In the genomic region with DNA sequence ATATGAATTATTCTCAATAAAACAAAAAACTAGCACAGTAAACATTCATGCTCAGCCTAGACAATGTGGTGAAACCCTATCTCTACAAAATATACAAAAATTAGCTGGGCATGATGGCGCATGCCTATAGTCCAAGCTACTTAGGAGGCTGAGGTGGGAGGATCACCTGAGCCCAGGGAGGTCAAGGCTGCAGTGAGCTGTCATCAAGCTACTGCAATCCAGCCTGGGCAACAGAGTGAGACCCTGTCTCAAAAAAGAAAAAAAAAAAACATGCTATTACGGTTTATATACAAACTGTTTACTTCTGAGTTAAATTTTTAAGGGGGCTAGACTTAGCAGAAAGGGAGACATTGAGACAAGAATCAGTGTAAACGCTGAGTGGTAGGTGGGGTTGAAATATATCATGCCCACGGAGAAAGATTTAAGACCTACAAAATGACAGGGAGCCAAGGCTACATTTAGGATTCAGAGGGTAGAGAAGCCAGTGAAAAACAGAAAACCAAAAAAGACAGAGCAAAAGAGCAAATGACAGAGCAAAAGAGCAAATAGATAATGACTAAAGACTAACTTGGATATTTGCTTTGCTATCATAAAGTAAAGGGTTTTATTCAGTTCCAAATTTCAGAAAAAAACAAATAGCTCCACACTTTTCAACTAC, we compare ENCODE assay signal across 14 cellular contexts. TPM values are rescaled to one million over a fixed set of nuclear protein-coding genes. Genes with fewer than 3 reads are reported as not detected.
DNase-seq lines count a peak whose midpoint lies in the region; ATAC-seq and TF ChIP-seq lines count a peak whose summit lies in the region.
"Had no signal": no experiment of that assay in that cellular context is flagged by ENCODE, and none has a peak within 500 bp of the region (broad histone marks: within the 10 kb centered on the region; RNA-seq: fewer than 3 reads in every experiment).

No MANE protein-coding gene starts in this region.

- TF ChIP-seq POLR2A in right lobe of liver (IDR thresholded peaks at IDR 0.05) (no peak), thyroid gland (IDR thresholded peaks at IDR 0.05) (no peak)

- 62% methylated on average over 4 of the region's 4 CpGs for WGBS in right lobe of liver (ENCODE audit: insufficient coverage, low coverage, low lambda C conversion rate, missing lambda C conversion rate)
- WGBS in thyroid gland, 2 donors = 94 to 97% methylated on average over 4 of the region's 4 CpGs

- intact Hi-C loops in right lobe of liver (cut with DNase I) (no loop called here), thyroid gland (cut with DNase I) (no loop called here)

- H3K4me1 ChIP-seq in right lobe of liver (peaks cover 0 to 37% (median 5%) of the 10 kb centered on the region in 4 donors), thyroid gland (peaks cover 12 to 23% of the 10 kb centered on the region in 2 donors)

- peaks cover 23% of the 10 kb centered on the region for H3K36me3 Mint-ChIP-seq in activated T-cell treated with anti-CD3 and anti-CD28 coated beads, Interleukin-2, amount 50 U/mL, for 4 hours (ENCODE audit: insufficient read depth)

- no peaks in the 10 kb centered on the region for H3K27me3 ChIP-seq in right lobe of liver
- H3K27me3 ChIP-seq in thyroid gland = no peaks in the 10 kb centered on the region

- POLR2A ChIA-PET in GM10248 (lab: Yijun Ruan, JAX) = no interaction called here

- H3K9me3 ChIP-seq in right lobe of liver (no peaks in the 10 kb centered on the region), thyroid gland (no peaks in the 10 kb centered on the region)

- peak overlapping the region in 1 of 3 donors; percentile 37 for H3K27ac ChIP-seq in right lobe of liver
- H3K27ac ChIP-seq in thyroid gland = no peak overlapping the region
- H3K27ac ChIP-seq: coronary artery had no signal

- peak overlapping the region; percentile 0 for H3K4me3 Mint-ChIP-seq in activated T-cell treated with anti-CD3 and anti-CD28 coated beads, Interleukin-2, amount 50 U/mL, for 4 hours
- H3K4me3 Mint-ChIP-seq: activated naive CD4-positive, alpha-beta T cell treated with anti-CD3 and anti-CD28 coated beads, Interleukin-2, amount 50 U/mL, for 24 hours; stimulated activated naive B cell treated with anti-CD40 and anti-IgM and Interleukin-4, amounts not matched to agents 10 μg/mL and 1 μg/mL and 100 μg/mL, for 72 hours had no signal

- H3K9me3 Mint-ChIP-seq in activated T-cell treated with anti-CD3 and anti-CD28 coated beads, Interleukin-2, amount 50 U/mL, for 4 hours = no peaks in the 10 kb centered on the region
- H3K9me3 Mint-ChIP-seq: activated naive CD4-positive, alpha-beta T cell treated with anti-CD3 and anti-CD28 coated beads, Interleukin-2, amount 50 U/mL, for 24 hours had no signal

- no peaks in the 10 kb centered on the region for H3K27me3 Mint-ChIP-seq in activated T-cell treated with anti-CD3 and anti-CD28 coated beads, Interleukin-2, amount 50 U/mL, for 4 hours (ENCODE audit: low read depth)
- H3K27me3 Mint-ChIP-seq: activated naive CD4-positive, alpha-beta T cell treated with anti-CD3 and anti-CD28 coated beads, Interleukin-2, amount 50 U/mL, for 24 hours; stimulated activated naive B cell treated with anti-CD40 and anti-IgM and Interleukin-4, amounts not matched to agents 10 μg/mL and 1 μg/mL and 100 μg/mL, for 72 hours had no signal

- CTCF ChIA-PET in GM10248 (lab: Yijun Ruan, JAX) = interaction anchor here (1.3 kb wide), 1 partner anchor 15 kb away, joined by 3 read pairs; no protein-coding TSS in a partner anchor

- no peak for ATAC-seq in activated T-cell treated with anti-CD3 and anti-CD28 coated beads, Interleukin-2, amount 50 U/mL, for 4 hours
- ATAC-seq in GM21723 (IDR thresholded peaks at IDR 0.05; ENCODE audit: unreplicated experiment) (peak; percentile 28), HG03196 (IDR thresholded peaks at IDR 0.05; ENCODE audit: unreplicated experiment) (peak; percentile 7), right lobe of liver (peak; percentile 55 to 65 (median 60))

- H3K36me3 ChIP-seq in right lobe of liver (no peaks in the 10 kb centered on the region), thyroid gland (no peaks in the 10 kb centered on the region)

- no peak for TF ChIP-seq CTCF in right lobe of liver (IDR thresholded peaks at IDR 0.05)
- no peak for TF ChIP-seq CTCF in thyroid gland (IDR thresholded peaks at IDR 0.05)
- TF ChIP-seq CTCF in GM10248 (IDR thresholded peaks at IDR 0.05; ENCODE audit: control extremely low read depth, extremely low read depth, low read depth, missing control alignments) = no peak

- no peak overlapping the region for H3K4me3 ChIP-seq in right lobe of liver
- no peak overlapping the region for H3K4me3 ChIP-seq in thyroid gland (replicated peaks in 1 of 3)
- H3K4me3 ChIP-seq: coronary artery had no signal

- DNase-seq in activated T-cell treated with anti-CD3 and anti-CD28 coated beads, Interleukin-2, amount 50 U/mL, for 4 hours = no peak
- DNase-seq in activated T-cell treated with anti-CD3 and anti-CD28 coated beads, Interleukin-2, amount 50 U/mL, for 1 hour = no peak
- DNase-seq in right lobe of liver (no peak), OCI-M2 (lab: John Stamatoyannopoulos, UW; ENCODE audit: unreplicated experiment) (no peak), thyroid gland (no peak), GM10248 (ENCODE audit: extremely low spot score) (no peak)
- DNase-seq: DMS79 treated with DMSO at 0.1 percent for 48 hours; foreskin melanocyte; NCI-H446 treated with DMSO at 0.1 percent for 48 hours; stimulated activated naive B cell treated with anti-CD40 and anti-IgM and Interleukin-4, amounts not matched to agents 10 μg/mL and 1 μg/mL and 100 μg/mL, for 72 hours had no signal

- peaks cover 55% of the 10 kb centered on the region for H3K4me1 Mint-ChIP-seq in activated T-cell treated with anti-CD3 and anti-CD28 coated beads, Interleukin-2, amount 50 U/mL, for 4 hours (ENCODE audit: low read depth)

RNA-seq across cellular contexts. Expression of gene TTC32, which starts 7.5 kb away (rescaled TPM):
- 1 to 10 TPM; 9.2 to 9.3 (median 9.3) TPM for total RNA-seq in activated T-cell treated with anti-CD3 and anti-CD28 coated beads, Interleukin-2, amount 50 U/mL, for 4 hours
- 1 to 10 TPM; 2.4 to 5.5 (median 3.8) TPM for total RNA-seq in right lobe of liver
- total RNA-seq in thyroid gland = 10 to 100 TPM; 12.4 to 28.8 (median 13.7) TPM

Comparison
In these comparisons a context has a peak if more than half of its experiments do, and no peak if none do; other contexts are left out.
1. ATAC-seq: peak in GM21723 (single experiment), HG03196 (single experiment) and right lobe of liver (4 of 4); none in activated T-cell treated with anti-CD3 and anti-CD28 coated beads, Interleukin-2, amount 50 U/mL, for 4 hours (0 of 2).